18 cellular contexts compared by ENCODE assay signal in the genomic region with DNA sequence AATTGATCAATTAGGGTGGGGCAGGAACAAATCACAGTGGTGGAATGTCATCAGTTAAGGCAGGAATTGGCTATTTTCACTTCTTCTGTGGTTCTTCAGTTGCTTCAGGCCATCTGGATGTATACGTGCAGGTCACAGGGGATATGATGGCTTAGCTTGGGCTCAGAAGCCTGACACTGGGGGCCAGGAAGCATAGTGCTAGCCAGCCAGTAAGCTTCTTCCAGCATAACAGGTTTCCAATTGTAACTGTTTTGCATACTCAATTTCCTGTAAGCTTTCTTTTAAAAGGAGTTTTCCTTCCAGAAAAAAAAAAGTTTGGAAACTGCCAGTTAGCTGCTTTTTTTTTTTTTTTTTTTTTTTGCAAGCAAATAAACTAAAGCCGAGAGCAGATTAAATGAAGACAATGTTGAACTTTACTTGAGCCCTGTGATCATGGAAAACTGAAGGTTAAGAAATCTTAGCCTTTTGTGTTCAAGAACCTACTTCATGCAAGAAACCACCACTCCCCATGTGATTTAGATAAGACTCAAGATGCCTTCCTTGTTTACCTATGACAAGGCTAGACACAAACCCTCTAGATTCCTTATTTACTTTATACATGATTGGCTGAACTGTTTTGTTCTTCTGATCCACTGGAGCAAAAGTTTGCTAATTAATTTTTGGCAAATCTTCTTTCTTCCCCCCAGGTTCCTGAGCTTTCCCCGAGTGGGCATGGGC.
DNase-seq lines count a peak whose midpoint lies in the region; ATAC-seq, FAIRE-seq and TF ChIP-seq lines count a peak whose summit lies in the region.
"Had no signal": no experiment of that assay in that cellular context is flagged by ENCODE, and none has a peak within 500 bp of the region (broad histone marks: within the 10 kb centered on the region; RNA-seq: fewer than 3 reads in every experiment).

No MANE protein-coding gene starts in this region.

- ATAC-seq in WTC11 (no peak), HG03378 (IDR thresholded peaks at IDR 0.05; ENCODE audit: unreplicated experiment) (no peak)
- ATAC-seq: Panc1 had no signal

- no peak overlapping the region for H3K4me3 Mint-ChIP-seq in WTC11
- H3K4me3 Mint-ChIP-seq: CD14-positive monocyte had no signal

- H3K4me3 ChIP-seq in iPS-20b (ENCODE audit: low read length) (no peak overlapping the region), subcutaneous abdominal adipose tissue (ENCODE audit: low read depth in 1 of 5, low read length in 5 of 5) (no peak overlapping the region)
- H3K4me3 ChIP-seq: SJSA1 had no signal

- H3K36me3 ChIP-seq in iPS-20b (ENCODE audit: insufficient read depth, low read depth, low read length) (peaks cover 4% of the 10 kb centered on the region; the same call in 1 of the 2 replicates), subcutaneous abdominal adipose tissue (ENCODE audit: control insufficient read depth in 5 of 5, insufficient read depth in 5 of 5, low read length in 5 of 5) (no peaks in the 10 kb centered on the region)
- H3K36me3 ChIP-seq: SJSA1 had no signal

- POLR2A ChIA-PET in WTC11 (lab: Charles Lee) = no interaction called here

- H3K4me1 ChIP-seq in iPS-20b (ENCODE audit: insufficient read depth, low read length) (peaks cover 32% of the 10 kb centered on the region), subcutaneous abdominal adipose tissue (ENCODE audit: control insufficient read depth in 5 of 5, insufficient read depth in 5 of 5, low read length in 5 of 5) (peaks cover 0 to 17% (median 6%) of the 10 kb centered on the region in 5 donors)
- H3K4me1 ChIP-seq: SJSA1 had no signal

- DNase-seq in D721Med (ENCODE audit: insufficient read length, low spot score) = no peak
- no peak for DNase-seq in WTC11 (ENCODE audit: low spot score)
- no peak for DNase-seq in islet precursor cell
- DNase-seq in T-helper 9 cell = no peak
- DNase-seq: ACHN, DMS 273 treated with DMSO at 0.1 percent for 48 hours, DND-41, KBM-7, NCI-H1105, NCI-H2081 treated with DMSO at 0.1 percent for 48 hours, NCI-H446 treated with DMSO at 0.1 percent for 48 hours had no signal

- TF ChIP-seq CTCF in D721Med (IDR thresholded peaks at IDR 0.05; ENCODE audit: insufficient read depth, missing control alignments) = no peak
- TF ChIP-seq CTCF in WTC11 (IDR thresholded peaks at IDR 0.05) = no peak

- peaks cover 46% of the 10 kb centered on the region for H3K36me3 Mint-ChIP-seq in WTC11
- H3K36me3 Mint-ChIP-seq: CD14-positive monocyte had no signal

- peak overlapping the region; percentile 70 for H3K27ac ChIP-seq in iPS-20b (ENCODE audit: low read length)
- H3K27ac ChIP-seq in subcutaneous abdominal adipose tissue (ENCODE audit: low read depth, low read length) = peak overlapping the region; percentile 17
- H3K27ac ChIP-seq: SJSA1 had no signal

- H3K27me3 ChIP-seq in iPS-20b (ENCODE audit: insufficient read depth, low read length) (no peaks in the 10 kb centered on the region), subcutaneous abdominal adipose tissue (ENCODE audit: control insufficient read depth in 5 of 5, insufficient read depth in 4 of 5, low read length in 5 of 5) (no peaks in the 10 kb centered on the region)
- H3K27me3 ChIP-seq: SJSA1 had no signal

- FAIRE-seq in D721Med (lab: Jason Lieb, UNC) = peak; percentile 95
- FAIRE-seq: H54 had no signal

- H3K27ac Mint-ChIP-seq in WTC11 = peak overlapping the region; percentile 93
- H3K27ac Mint-ChIP-seq: CD14-positive monocyte had no signal

- CTCF ChIA-PET in WTC11 (lab: Charles Lee) = no interaction called here

- peak overlapping the region; percentile 54; the same call in 1 of the 2 replicates for H3K9ac ChIP-seq in iPS-20b (ENCODE audit: low read depth, low read length)
- H3K9ac ChIP-seq in subcutaneous abdominal adipose tissue (ENCODE audit: low read length in 5 of 5) = no peak overlapping the region

- peaks cover 20% of the 10 kb centered on the region for H3K9me3 ChIP-seq in iPS-20b (ENCODE audit: insufficient read depth, low read depth, low read length)
- no peaks in the 10 kb centered on the region for H3K9me3 ChIP-seq in subcutaneous abdominal adipose tissue (ENCODE audit: control insufficient read depth in 5 of 5, low read length in 5 of 5)

- H3K4me1 Mint-ChIP-seq in WTC11 = peaks cover 53% of the 10 kb centered on the region

- peaks cover 3% of the 10 kb centered on the region for H3K27me3 Mint-ChIP-seq in WTC11 (ENCODE audit: low read depth)

- peaks cover 46% of the 10 kb centered on the region for H3K9me3 Mint-ChIP-seq in WTC11

TF ChIP-seq in WTC11, 78 proteins besides CTCF, POLR2A, EP300 and RAD21 (continues in another document):
- TF ChIP-seq, protein P1, sequence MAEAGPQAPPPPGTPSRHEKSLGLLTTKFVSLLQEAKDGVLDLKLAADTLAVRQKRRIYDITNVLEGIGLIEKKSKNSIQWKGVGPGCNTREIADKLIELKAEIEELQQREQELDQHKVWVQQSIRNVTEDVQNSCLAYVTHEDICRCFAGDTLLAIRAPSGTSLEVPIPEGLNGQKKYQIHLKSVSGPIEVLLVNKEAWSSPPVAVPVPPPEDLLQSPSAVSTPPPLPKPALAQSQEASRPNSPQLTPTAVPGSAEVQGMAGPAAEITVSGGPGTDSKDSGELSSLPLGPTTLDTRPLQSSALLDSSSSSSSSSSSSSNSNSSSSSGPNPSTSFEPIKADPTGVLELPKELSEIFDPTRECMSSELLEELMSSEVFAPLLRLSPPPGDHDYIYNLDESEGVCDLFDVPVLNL (CRISPR knock-in tag; IDR thresholded peaks at IDR 0.05; ENCODE audit: borderline replicate concordance, low read depth) = no peak
- TF ChIP-seq, protein P2, sequence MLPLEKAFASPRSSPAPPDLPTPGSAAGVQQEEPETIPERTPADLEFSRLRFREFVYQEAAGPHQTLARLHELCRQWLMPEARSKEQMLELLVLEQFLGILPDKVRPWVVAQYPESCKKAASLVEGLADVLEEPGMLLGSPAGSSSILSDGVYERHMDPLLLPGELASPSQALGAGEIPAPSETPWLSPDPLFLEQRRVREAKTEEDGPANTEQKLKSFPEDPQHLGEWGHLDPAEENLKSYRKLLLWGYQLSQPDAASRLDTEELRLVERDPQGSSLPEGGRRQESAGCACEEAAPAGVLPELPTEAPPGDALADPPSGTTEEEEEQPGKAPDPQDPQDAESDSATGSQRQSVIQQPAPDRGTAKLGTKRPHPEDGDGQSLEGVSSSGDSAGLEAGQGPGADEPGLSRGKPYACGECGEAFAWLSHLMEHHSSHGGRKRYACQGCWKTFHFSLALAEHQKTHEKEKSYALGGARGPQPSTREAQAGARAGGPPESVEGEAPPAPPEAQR (CRISPR knock-in tag; IDR thresholded peaks at IDR 0.05) = no peak
- no peak for TF ChIP-seq ZNF263 (CRISPR knock-in tag; IDR thresholded peaks at IDR 0.05; ENCODE audit: low read depth)
- TF ChIP-seq, protein P3, sequence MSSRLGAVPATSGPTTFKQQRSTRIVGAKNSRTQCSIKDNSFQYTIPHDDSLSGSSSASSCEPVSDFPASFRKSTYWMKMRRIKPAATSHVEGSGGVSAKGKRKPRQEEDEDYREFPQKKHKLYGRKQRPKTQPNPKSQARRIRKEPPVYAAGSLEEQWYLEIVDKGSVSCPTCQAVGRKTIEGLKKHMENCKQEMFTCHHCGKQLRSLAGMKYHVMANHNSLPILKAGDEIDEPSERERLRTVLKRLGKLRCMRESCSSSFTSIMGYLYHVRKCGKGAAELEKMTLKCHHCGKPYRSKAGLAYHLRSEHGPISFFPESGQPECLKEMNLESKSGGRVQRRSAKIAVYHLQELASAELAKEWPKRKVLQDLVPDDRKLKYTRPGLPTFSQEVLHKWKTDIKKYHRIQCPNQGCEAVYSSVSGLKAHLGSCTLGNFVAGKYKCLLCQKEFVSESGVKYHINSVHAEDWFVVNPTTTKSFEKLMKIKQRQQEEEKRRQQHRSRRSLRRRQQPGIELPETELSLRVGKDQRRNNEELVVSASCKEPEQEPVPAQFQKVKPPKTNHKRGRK (CRISPR knock-in tag; IDR thresholded peaks at IDR 0.05; ENCODE audit: borderline replicate concordance) = no peak
- TF ChIP-seq, protein P4, sequence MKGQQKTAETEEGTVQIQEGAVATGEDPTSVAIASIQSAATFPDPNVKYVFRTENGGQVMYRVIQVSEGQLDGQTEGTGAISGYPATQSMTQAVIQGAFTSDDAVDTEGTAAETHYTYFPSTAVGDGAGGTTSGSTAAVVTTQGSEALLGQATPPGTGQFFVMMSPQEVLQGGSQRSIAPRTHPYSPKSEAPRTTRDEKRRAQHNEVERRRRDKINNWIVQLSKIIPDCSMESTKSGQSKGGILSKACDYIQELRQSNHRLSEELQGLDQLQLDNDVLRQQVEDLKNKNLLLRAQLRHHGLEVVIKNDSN (CRISPR knock-in tag; IDR thresholded peaks at IDR 0.05) = no peak
- TF ChIP-seq, protein P5, sequence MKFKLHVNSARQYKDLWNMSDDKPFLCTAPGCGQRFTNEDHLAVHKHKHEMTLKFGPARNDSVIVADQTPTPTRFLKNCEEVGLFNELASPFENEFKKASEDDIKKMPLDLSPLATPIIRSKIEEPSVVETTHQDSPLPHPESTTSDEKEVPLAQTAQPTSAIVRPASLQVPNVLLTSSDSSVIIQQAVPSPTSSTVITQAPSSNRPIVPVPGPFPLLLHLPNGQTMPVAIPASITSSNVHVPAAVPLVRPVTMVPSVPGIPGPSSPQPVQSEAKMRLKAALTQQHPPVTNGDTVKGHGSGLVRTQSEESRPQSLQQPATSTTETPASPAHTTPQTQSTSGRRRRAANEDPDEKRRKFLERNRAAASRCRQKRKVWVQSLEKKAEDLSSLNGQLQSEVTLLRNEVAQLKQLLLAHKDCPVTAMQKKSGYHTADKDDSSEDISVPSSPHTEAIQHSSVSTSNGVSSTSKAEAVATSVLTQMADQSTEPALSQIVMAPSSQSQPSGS (CRISPR knock-in tag; IDR thresholded peaks at IDR 0.05; ENCODE audit: borderline replicate concordance, low read depth) = no peak
- TF ChIP-seq GTF2I (CRISPR knock-in tag; conservative IDR thresholded peaks at IDR 0.05) = no peak
